ENCODE assay signal across 1 cellular context in the genomic region with DNA sequence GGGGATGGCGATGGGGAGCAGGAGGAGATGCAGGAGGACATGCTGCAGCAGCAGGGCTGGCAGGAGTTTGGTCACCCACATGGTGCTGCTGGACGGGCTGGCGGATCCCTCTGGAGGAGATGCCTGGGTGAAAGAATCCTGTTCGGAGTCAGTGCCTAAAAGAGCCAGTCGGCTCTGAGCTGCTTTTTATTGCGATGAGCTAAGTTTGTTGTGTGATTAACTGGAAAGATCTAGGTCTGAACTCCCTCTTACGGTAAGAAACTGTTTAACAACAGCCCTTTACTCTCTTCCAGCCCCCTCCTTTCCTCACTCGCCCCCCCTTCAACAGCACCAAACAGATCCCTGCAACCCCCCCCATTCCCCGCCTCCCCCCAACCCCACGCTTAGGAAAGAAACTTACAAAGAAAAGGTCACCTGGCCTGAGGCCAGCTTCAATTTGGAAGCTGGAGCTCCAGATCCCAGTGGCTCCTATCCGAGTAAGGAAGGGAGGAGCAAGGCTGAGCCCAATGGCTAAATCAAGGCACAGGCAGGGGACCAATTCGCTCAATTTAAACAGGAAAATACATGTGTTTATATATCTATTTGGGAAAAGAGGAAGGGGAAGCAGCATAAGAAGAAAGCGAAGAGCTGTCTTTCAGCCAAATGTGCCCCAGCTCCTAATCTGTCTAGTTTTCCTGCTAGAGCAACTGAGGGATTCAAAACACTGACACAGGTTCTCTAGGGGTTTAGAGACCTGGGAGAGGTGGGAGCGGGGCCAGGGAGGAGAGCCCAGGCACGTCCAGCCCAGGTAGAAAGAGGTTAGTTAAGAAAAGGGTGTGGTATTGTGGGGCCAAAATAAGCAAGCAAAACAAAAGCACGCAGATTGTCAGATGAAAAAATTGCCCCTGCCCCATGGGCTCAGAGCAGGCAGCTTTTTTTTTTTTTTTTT.
TF ChIP-seq lines count a peak whose summit lies in the region.

A gene (minus strand): TSS at position 157 of the 928 bp plus-strand sequence. CDS start 76 bp downstream, at position 81.

TF ChIP-seq in IMR-90, 13 proteins besides CTCF, POLR2A, EP300 and RAD21 (continued from another document):
- TF ChIP-seq MAZ (IDR thresholded peaks at IDR 0.05; ENCODE audit: borderline replicate concordance, low read depth, low read length): peak; percentile 43; the same call in 1 of the 2 replicates
- TF ChIP-seq, protein P1, sequence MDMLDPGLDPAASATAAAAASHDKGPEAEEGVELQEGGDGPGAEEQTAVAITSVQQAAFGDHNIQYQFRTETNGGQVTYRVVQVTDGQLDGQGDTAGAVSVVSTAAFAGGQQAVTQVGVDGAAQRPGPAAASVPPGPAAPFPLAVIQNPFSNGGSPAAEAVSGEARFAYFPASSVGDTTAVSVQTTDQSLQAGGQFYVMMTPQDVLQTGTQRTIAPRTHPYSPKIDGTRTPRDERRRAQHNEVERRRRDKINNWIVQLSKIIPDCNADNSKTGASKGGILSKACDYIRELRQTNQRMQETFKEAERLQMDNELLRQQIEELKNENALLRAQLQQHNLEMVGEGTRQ (IDR thresholded peaks at IDR 0.05; ENCODE audit: low read depth, low read length): no peak
